ENCODE assay signal across 1 cellular context in genomic region chr17:81386646-81387234, GRCh38.
TF ChIP-seq lines count a peak whose summit lies in the region.

No MANE protein-coding gene starts in this region.

TF ChIP-seq in HepG2, 621 proteins besides CTCF, POLR2A, EP300 and RAD21 (continued from another document and continues in another):
- TF ChIP-seq GMEB1 (CRISPR knock-in tag; IDR thresholded peaks at IDR 0.05; ENCODE audit: borderline replicate concordance) = no peak
- TF ChIP-seq FOXP4 (CRISPR knock-in tag; IDR thresholded peaks at IDR 0.05) = no peak
- TF ChIP-seq ZNF205 (CRISPR knock-in tag; IDR thresholded peaks at IDR 0.05) = 0 out of 2 replicates have a peak, but pooled peaks have one; percentile 26
- no peak for TF ChIP-seq ADNP (CRISPR knock-in tag; IDR thresholded peaks at IDR 0.05)
- TF ChIP-seq TERF1 (CRISPR knock-in tag; IDR thresholded peaks at IDR 0.05) = no peak
- no peak for TF ChIP-seq RBM22 (optimal IDR thresholded peaks at IDR 0.05; ENCODE audit: low read length)
- TF ChIP-seq ELK4 (CRISPR knock-in tag; IDR thresholded peaks at IDR 0.05; ENCODE audit: borderline replicate concordance) = 0 out of 2 replicates have a peak, but pooled peaks have one; percentile 24
- TF ChIP-seq CEBPB (IDR thresholded peaks at IDR 0.05; ENCODE audit: borderline replicate concordance, low read depth, low read length) = no peak
- peak; percentile 38; the same call in 1 of the 2 replicates for TF ChIP-seq ZBTB2 (CRISPR knock-in tag; IDR thresholded peaks at IDR 0.05; ENCODE audit: low read depth)
- TF ChIP-seq SIN3A (IDR thresholded peaks at IDR 0.05; ENCODE audit: borderline replicate concordance, low read depth, low read length) = no peak
- TF ChIP-seq MAF1 (CRISPR knock-in tag; IDR thresholded peaks at IDR 0.05; ENCODE audit: borderline replicate concordance) = no peak
- TF ChIP-seq RORA (CRISPR knock-in tag; IDR thresholded peaks at IDR 0.05) = no peak
- no peak for TF ChIP-seq ZNF639 (CRISPR knock-in tag; conservative IDR thresholded peaks at IDR 0.05)
- TF ChIP-seq PBX3 (CRISPR knock-in tag; IDR thresholded peaks at IDR 0.05; ENCODE audit: borderline replicate concordance) = no peak
- TF ChIP-seq ZNF3 (CRISPR knock-in tag; IDR thresholded peaks at IDR 0.05) = no peak
- no peak for TF ChIP-seq MYPOP (CRISPR knock-in tag; IDR thresholded peaks at IDR 0.05)
- peak; percentile 7 for TF ChIP-seq HNRNPLL (IDR thresholded peaks at IDR 0.05; ENCODE audit: low read depth, low read length, poor library complexity, severe bottlenecking)
- peak; percentile 44; the same call in 1 of the 2 replicates for TF ChIP-seq TCF7 (IDR thresholded peaks at IDR 0.05; ENCODE audit: low read depth)
- TF ChIP-seq KDM2A (CRISPR knock-in tag; IDR thresholded peaks at IDR 0.05; ENCODE audit: borderline replicate concordance, low read depth) = no peak
- no peak for TF ChIP-seq ZFP41 (CRISPR knock-in tag; IDR thresholded peaks at IDR 0.05; ENCODE audit: borderline replicate concordance)
- no peak for TF ChIP-seq ZNF577 (CRISPR knock-in tag; IDR thresholded peaks at IDR 0.05; ENCODE audit: borderline replicate concordance, low read depth)
- no peak for TF ChIP-seq ZNF720 (CRISPR knock-in tag; IDR thresholded peaks at IDR 0.05)
- no peak for TF ChIP-seq NRL (CRISPR knock-in tag; IDR thresholded peaks at IDR 0.05; ENCODE audit: borderline replicate concordance)
- TF ChIP-seq REXO4 (CRISPR knock-in tag; IDR thresholded peaks at IDR 0.05; ENCODE audit: borderline replicate concordance) = no peak
- peak; percentile 12; the same call in 1 of the 2 replicates for TF ChIP-seq ZNF263 (CRISPR knock-in tag; IDR thresholded peaks at IDR 0.05)
- peak; percentile 53; the same call in 1 of the 2 replicates for TF ChIP-seq MXD1 (CRISPR knock-in tag; IDR thresholded peaks at IDR 0.05)
- no peak for TF ChIP-seq HES4 (CRISPR knock-in tag; IDR thresholded peaks at IDR 0.05; ENCODE audit: borderline replicate concordance)
- TF ChIP-seq CBX2 (IDR thresholded peaks at IDR 0.05; ENCODE audit: low read depth, low read length) = no peak
- no peak for TF ChIP-seq CBX2 (CRISPR knock-in tag; IDR thresholded peaks at IDR 0.05; ENCODE audit: low read depth)
- no peak for TF ChIP-seq ZNF878 (CRISPR knock-in tag; IDR thresholded peaks at IDR 0.05)
- TF ChIP-seq ZNF7 (CRISPR knock-in tag; IDR thresholded peaks at IDR 0.05) = no peak
- no peak for TF ChIP-seq TOPORS (CRISPR knock-in tag; IDR thresholded peaks at IDR 0.05)
- no peak for TF ChIP-seq RNF2 (conservative IDR thresholded peaks at IDR 0.05; ENCODE audit: low read depth)
- TF ChIP-seq POGK (CRISPR knock-in tag; conservative IDR thresholded peaks at IDR 0.05) = no peak; the same call in 1 of the 2 replicates
- no peak for TF ChIP-seq ZNF737 (CRISPR knock-in tag; IDR thresholded peaks at IDR 0.05; ENCODE audit: borderline replicate concordance)
- no peak for TF ChIP-seq ZNF883 (CRISPR knock-in tag; IDR thresholded peaks at IDR 0.05; ENCODE audit: not compliant biosample characterization)
- no peak for TF ChIP-seq TMF1 (CRISPR knock-in tag; IDR thresholded peaks at IDR 0.05; ENCODE audit: low read depth)
- TF ChIP-seq ZSCAN22 (CRISPR knock-in tag; IDR thresholded peaks at IDR 0.05) = no peak
